In genomic region chr14:74265312-74265965, GRCh38 we compare ENCODE assay signal across 1 cellular context.
TF ChIP-seq lines count a peak whose summit lies in the region.

No MANE protein-coding gene starts in this region.

TF ChIP-seq in H1, 55 proteins besides CTCF, POLR2A, EP300 and RAD21 (continued from another document):
- TF ChIP-seq POLR2AphosphoS5 (IDR thresholded peaks at IDR 0.05; ENCODE audit: low read depth, low read length) (no peak), NRF1 (IDR thresholded peaks at IDR 0.05; ENCODE audit: low read depth, low read length) (no peak), ATF2 (IDR thresholded peaks at IDR 0.05; ENCODE audit: low read length) (no peak), MAX (IDR thresholded peaks at IDR 0.05) (no peak), TCF12 (IDR thresholded peaks at IDR 0.05; ENCODE audit: low read depth, low read length) (no peak), TAF7 (optimal IDR thresholded peaks at IDR 0.05; ENCODE audit: borderline replicate concordance, low read depth, low read length) (no peak), JUN (IDR thresholded peaks at IDR 0.05; ENCODE audit: low read depth, low read length) (no peak), RNF2 (IDR thresholded peaks at IDR 0.05; ENCODE audit: borderline replicate concordance, low read depth, low read length, missing control alignments, poor library complexity, severe bottlenecking) (no peak), ASH2L (IDR thresholded peaks at IDR 0.05; ENCODE audit: low read length) (no peak)
